Comparison of ENCODE assay signal across 2 cellular contexts in the genomic region with DNA sequence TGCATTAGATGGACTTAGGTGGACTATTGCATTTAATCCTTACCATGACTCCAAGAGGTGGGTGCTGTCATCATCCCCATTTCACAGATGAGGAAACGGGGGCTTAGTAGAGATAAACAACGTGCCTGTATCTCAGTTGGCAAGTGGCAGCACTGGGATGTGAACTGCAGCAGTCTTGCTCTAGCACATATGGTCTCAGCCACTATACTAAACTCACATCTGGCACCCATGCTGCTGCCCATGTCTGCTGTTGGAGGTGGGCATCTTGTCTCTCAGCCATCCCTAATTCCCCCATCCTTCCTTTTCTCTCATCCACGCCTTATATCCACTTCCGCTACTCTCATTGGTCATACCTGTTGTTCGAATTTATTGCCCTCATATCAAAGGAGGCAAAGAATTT.
TF ChIP-seq lines count a peak whose summit lies in the region.

No MANE protein-coding gene starts in this region.

TF ChIP-seq in SK-N-SH, 30 proteins besides CTCF, POLR2A, EP300 and RAD21 (continued from another document):
- TF ChIP-seq, protein P1, sequence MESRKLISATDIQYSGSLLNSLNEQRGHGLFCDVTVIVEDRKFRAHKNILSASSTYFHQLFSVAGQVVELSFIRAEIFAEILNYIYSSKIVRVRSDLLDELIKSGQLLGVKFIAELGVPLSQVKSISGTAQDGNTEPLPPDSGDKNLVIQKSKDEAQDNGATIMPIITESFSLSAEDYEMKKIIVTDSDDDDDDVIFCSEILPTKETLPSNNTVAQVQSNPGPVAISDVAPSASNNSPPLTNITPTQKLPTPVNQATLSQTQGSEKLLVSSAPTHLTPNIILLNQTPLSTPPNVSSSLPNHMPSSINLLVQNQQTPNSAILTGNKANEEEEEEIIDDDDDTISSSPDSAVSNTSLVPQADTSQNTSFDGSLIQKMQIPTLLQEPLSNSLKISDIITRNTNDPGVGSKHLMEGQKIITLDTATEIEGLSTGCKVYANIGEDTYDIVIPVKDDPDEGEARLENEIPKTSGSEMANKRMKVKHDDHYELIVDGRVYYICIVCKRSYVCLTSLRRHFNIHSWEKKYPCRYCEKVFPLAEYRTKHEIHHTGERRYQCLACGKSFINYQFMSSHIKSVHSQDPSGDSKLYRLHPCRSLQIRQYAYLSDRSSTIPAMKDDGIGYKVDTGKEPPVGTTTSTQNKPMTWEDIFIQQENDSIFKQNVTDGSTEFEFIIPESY (IDR thresholded peaks at IDR 0.05; ENCODE audit: borderline replicate concordance, low read depth): no peak
- TF ChIP-seq JUND (IDR thresholded peaks at IDR 0.05): no peak
- no peak for TF ChIP-seq NFIC (IDR thresholded peaks at IDR 0.05; ENCODE audit: borderline replicate concordance)
- TF ChIP-seq GABPA (IDR thresholded peaks at IDR 0.05; ENCODE audit: low read depth): no peak
- no peak for TF ChIP-seq FOXM1 (IDR thresholded peaks at IDR 0.05; ENCODE audit: low read depth)
TF ChIP-seq in SK-N-SH: peak in this region for 0.

TF ChIP-seq in WTC11, 78 proteins besides CTCF, POLR2A, EP300 and RAD21 (continued from another document):
- TF ChIP-seq, protein P2, sequence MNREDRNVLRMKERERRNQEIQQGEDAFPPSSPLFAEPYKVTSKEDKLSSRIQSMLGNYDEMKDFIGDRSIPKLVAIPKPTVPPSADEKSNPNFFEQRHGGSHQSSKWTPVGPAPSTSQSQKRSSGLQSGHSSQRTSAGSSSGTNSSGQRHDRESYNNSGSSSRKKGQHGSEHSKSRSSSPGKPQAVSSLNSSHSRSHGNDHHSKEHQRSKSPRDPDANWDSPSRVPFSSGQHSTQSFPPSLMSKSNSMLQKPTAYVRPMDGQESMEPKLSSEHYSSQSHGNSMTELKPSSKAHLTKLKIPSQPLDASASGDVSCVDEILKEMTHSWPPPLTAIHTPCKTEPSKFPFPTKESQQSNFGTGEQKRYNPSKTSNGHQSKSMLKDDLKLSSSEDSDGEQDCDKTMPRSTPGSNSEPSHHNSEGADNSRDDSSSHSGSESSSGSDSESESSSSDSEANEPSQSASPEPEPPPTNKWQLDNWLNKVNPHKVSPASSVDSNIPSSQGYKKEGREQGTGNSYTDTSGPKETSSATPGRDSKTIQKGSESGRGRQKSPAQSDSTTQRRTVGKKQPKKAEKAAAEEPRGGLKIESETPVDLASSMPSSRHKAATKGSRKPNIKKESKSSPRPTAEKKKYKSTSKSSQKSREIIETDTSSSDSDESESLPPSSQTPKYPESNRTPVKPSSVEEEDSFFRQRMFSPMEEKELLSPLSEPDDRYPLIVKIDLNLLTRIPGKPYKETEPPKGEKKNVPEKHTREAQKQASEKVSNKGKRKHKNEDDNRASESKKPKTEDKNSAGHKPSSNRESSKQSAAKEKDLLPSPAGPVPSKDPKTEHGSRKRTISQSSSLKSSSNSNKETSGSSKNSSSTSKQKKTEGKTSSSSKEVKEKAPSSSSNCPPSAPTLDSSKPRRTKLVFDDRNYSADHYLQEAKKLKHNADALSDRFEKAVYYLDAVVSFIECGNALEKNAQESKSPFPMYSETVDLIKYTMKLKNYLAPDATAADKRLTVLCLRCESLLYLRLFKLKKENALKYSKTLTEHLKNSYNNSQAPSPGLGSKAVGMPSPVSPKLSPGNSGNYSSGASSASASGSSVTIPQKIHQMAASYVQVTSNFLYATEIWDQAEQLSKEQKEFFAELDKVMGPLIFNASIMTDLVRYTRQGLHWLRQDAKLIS (CRISPR knock-in tag; IDR thresholded peaks at IDR 0.05; ENCODE audit: borderline replicate concordance): no peak
- TF ChIP-seq, protein P3, sequence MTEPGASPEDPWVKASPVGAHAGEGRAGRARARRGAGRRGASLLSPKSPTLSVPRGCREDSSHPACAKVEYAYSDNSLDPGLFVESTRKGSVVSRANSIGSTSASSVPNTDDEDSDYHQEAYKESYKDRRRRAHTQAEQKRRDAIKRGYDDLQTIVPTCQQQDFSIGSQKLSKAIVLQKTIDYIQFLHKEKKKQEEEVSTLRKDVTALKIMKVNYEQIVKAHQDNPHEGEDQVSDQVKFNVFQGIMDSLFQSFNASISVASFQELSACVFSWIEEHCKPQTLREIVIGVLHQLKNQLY (CRISPR knock-in tag; IDR thresholded peaks at IDR 0.05): no peak
- TF ChIP-seq, protein P4, sequence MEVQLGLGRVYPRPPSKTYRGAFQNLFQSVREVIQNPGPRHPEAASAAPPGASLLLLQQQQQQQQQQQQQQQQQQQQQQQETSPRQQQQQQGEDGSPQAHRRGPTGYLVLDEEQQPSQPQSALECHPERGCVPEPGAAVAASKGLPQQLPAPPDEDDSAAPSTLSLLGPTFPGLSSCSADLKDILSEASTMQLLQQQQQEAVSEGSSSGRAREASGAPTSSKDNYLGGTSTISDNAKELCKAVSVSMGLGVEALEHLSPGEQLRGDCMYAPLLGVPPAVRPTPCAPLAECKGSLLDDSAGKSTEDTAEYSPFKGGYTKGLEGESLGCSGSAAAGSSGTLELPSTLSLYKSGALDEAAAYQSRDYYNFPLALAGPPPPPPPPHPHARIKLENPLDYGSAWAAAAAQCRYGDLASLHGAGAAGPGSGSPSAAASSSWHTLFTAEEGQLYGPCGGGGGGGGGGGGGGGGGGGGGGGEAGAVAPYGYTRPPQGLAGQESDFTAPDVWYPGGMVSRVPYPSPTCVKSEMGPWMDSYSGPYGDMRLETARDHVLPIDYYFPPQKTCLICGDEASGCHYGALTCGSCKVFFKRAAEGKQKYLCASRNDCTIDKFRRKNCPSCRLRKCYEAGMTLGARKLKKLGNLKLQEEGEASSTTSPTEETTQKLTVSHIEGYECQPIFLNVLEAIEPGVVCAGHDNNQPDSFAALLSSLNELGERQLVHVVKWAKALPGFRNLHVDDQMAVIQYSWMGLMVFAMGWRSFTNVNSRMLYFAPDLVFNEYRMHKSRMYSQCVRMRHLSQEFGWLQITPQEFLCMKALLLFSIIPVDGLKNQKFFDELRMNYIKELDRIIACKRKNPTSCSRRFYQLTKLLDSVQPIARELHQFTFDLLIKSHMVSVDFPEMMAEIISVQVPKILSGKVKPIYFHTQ (CRISPR knock-in tag; IDR thresholded peaks at IDR 0.05): no peak
